Comparison of ENCODE assay signal across 14 cellular contexts in genomic region chr11:15976433-15977045, GRCh38.
DNase-seq lines count a peak whose midpoint lies in the region; ATAC-seq and TF ChIP-seq lines count a peak whose summit lies in the region.
"Had no signal": no experiment of that assay in that cellular context is flagged by ENCODE, and none has a peak within 500 bp of the region (broad histone marks: within the 10 kb centered on the region; RNA-seq: fewer than 3 reads in every experiment).

No MANE protein-coding gene starts in this region.

- peak overlapping the region; percentile 3 for H3K27ac ChIP-seq in neutrophil

- DNase-seq in EH (ENCODE audit: low read depth) = peak; percentile 66
- peak; percentile 48 for DNase-seq in MG63
- DNase-seq in cardiac fibroblast (ENCODE audit: low read depth in 2 of 2) = peak; percentile 65 to 70
- DNase-seq in BE2C = no peak
- DNase-seq: hippocampal formation; naive thymus-derived CD8-positive, alpha-beta T cell; RPMI8226; T-helper 17 cell had no signal

- H3K9me3 ChIP-seq in MG63 (no peaks in the 10 kb centered on the region), neutrophil (no peaks in the 10 kb centered on the region), BE2C (no peaks in the 10 kb centered on the region)

- ATAC-seq in HG02981 (IDR thresholded peaks at IDR 0.05; ENCODE audit: unreplicated experiment) = no peak
- no peak for ATAC-seq in HG02884 (IDR thresholded peaks at IDR 0.05; ENCODE audit: unreplicated experiment)
- no peak for ATAC-seq in GM21526 (IDR thresholded peaks at IDR 0.05; ENCODE audit: low FRiP score, unreplicated experiment)
- ATAC-seq: GM23338; naive thymus-derived CD8-positive, alpha-beta T cell; T-helper 17 cell had no signal

- TF ChIP-seq CTCF in cardiac fibroblast (IDR thresholded peaks at IDR 0.05; ENCODE audit: low read depth, low read length) (no peak), neutrophil (IDR thresholded peaks at IDR 0.05) (no peak), BE2C (IDR thresholded peaks at IDR 0.05; ENCODE audit: low read depth, low read length) (no peak)

- H3K27me3 ChIP-seq in MG63 (no peaks in the 10 kb centered on the region), neutrophil (no peaks in the 10 kb centered on the region), BE2C (no peaks in the 10 kb centered on the region)

- no peaks in the 10 kb centered on the region for H3K36me3 ChIP-seq in MG63
- H3K36me3 ChIP-seq in neutrophil = no peaks in the 10 kb centered on the region
- no peaks in the 10 kb centered on the region for H3K36me3 ChIP-seq in BE2C

- H3K4me3 ChIP-seq in MG63 = no peak overlapping the region
- no peak overlapping the region for H3K4me3 ChIP-seq in cardiac fibroblast (replicated peaks in 1 of 2; ENCODE audit: low read depth in 2 of 2, low read length in 2 of 2)
- no peak overlapping the region for H3K4me3 ChIP-seq in neutrophil (ENCODE audit: low read depth in 1 of 2, low read length in 1 of 2)
- H3K4me3 ChIP-seq in BE2C (ENCODE audit: low read depth, low read length) = no peak overlapping the region
- H3K4me3 ChIP-seq: coronary artery, GM23338 had no signal

- H3K4me1 ChIP-seq in neutrophil (ENCODE audit: control insufficient read depth in 1 of 2, insufficient read depth in 1 of 2, low read depth in 1 of 2, low read length in 1 of 2) (no peaks in the 10 kb centered on the region), BE2C (no peaks in the 10 kb centered on the region)
